12 cellular contexts compared by ENCODE assay signal in the genomic region with DNA sequence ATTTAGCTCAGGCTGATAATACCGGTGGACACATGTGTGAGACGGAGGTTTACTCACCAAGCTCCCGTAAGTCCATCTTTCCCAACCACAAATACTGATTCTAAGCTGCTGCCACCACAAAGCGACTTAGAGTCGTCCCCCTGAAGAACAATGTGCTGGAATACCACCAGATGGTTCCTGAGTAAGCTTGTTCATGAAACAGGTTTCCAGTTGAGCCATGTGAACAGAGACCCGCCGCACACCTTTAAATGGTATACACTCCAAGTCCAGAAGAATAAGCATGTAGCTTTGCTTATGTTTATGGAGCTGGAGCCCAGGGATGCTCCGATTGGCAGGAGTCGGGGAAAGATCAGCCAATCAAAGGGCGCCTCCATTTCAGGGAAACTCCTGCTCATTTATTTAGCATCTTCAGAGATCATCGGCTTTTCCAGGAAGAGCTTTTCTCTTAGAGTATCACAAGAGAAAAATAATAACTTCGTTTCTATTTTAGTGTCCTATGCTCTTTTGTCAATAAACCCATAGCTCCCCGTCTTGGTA.
DNase-seq lines count a peak whose midpoint lies in the region; ATAC-seq and TF ChIP-seq lines count a peak whose summit lies in the region.
"Had no signal": no experiment of that assay in that cellular context is flagged by ENCODE, and none has a peak within 500 bp of the region (broad histone marks: within the 10 kb centered on the region; RNA-seq: fewer than 3 reads in every experiment).

No MANE protein-coding gene starts in this region.

- no peak for TF ChIP-seq CTCF in colonic mucosa (IDR thresholded peaks at IDR 0.05)

- peaks cover 0 to 4% (median 0%) of the 10 kb centered on the region in 11 experiments; a peak in 1 of 22 replicates for H3K36me3 ChIP-seq in BLaER1 treated with 17β-estradiol and CSF1 and Interleukin-3, amounts not matched to agents 10 nM and 100 nM
- no peaks in the 10 kb centered on the region for H3K36me3 ChIP-seq in colonic mucosa
- H3K36me3 ChIP-seq: tibial nerve had no signal

- H3K4me3 ChIP-seq in BLaER1 treated with 17β-estradiol and CSF1 and Interleukin-3, amounts not matched to agents 10 nM and 100 nM, result no peak overlapping the region
- H3K4me3 ChIP-seq in colonic mucosa, result no peak overlapping the region
- H3K4me3 ChIP-seq: tibial nerve had no signal

- H3K27ac ChIP-seq in BLaER1 treated with 17β-estradiol and CSF1 and Interleukin-3, amounts not matched to agents 10 nM and 100 nM, result peak overlapping the region in 4 of 11 experiments; percentile 9 to 52 (median 39); a peak in 5 of 22 replicates
- no peak overlapping the region for H3K27ac ChIP-seq in colonic mucosa
- H3K27ac ChIP-seq: tibial nerve had no signal

- H3K9ac ChIP-seq in BLaER1 treated with 17β-estradiol and CSF1 and Interleukin-3, amounts not matched to agents 10 nM and 100 nM, result no peak overlapping the region
- H3K9ac ChIP-seq in colonic mucosa (ENCODE audit: low read depth in 2 of 2, low read length in 2 of 2), result no peak overlapping the region

- no peaks in the 10 kb centered on the region for H3K9me3 ChIP-seq in BLaER1 treated with 17β-estradiol and CSF1 and Interleukin-3, amounts not matched to agents 10 nM and 100 nM (replicated peaks in 1 of 11)
- no peaks in the 10 kb centered on the region for H3K9me3 ChIP-seq in colonic mucosa
- H3K9me3 ChIP-seq: tibial nerve had no signal

- intact Hi-C loops in colonic mucosa (cut with DNase I), result loop anchor here (5.0 to 10.0 kb wide), 2 partner anchors 196 to 501 kb away; no protein-coding TSS in a partner anchor

- DNase-seq in NCI-H1930 (lab: John Stamatoyannopoulos, UW), result peak; percentile 47 to 60
- DNase-seq in SHP77 treated with DMSO at 0.1 percent for 48 hours (lab: John Stamatoyannopoulos, UW), result peak; percentile 81
- peak; percentile 28 to 56 for DNase-seq in hippocampal formation (lab: John Stamatoyannopoulos, UW)
- DNase-seq in colonic mucosa, result no peak
- DNase-seq: activated T-cell treated with anti-CD3 and anti-CD28 coated beads, Interleukin-2, amount 50 U/mL, for 24 hours; right cardiac atrium had no signal

- no peaks in the 10 kb centered on the region for H3K27me3 ChIP-seq in BLaER1 treated with 17β-estradiol and CSF1 and Interleukin-3, amounts not matched to agents 10 nM and 100 nM
- no peaks in the 10 kb centered on the region for H3K27me3 ChIP-seq in colonic mucosa
- H3K27me3 ChIP-seq: tibial nerve had no signal

- peak overlapping the region in 8 of 11 experiments; percentile 62 to 87 (median 81); a peak in 15 of 22 replicates for H3K4me2 ChIP-seq in BLaER1 treated with 17β-estradiol and CSF1 and Interleukin-3, amounts not matched to agents 10 nM and 100 nM

- peaks cover 21 to 43% (median 28%) of the 10 kb centered on the region in 10 experiments for H3K4me1 ChIP-seq in BLaER1 treated with 17β-estradiol and CSF1 and Interleukin-3, amounts not matched to agents 10 nM and 100 nM
- H3K4me1 ChIP-seq in colonic mucosa, result no peaks in the 10 kb centered on the region

- H4K20me1 ChIP-seq in BLaER1 treated with 17β-estradiol and CSF1 and Interleukin-3, amounts not matched to agents 10 nM and 100 nM, result peaks cover 0 to 4% (median 0%) of the 10 kb centered on the region in 11 experiments; a peak in 2 of 22 replicates

- ATAC-seq in HG03457 (IDR thresholded peaks at IDR 0.05; ENCODE audit: unreplicated experiment), result no peak
- no peak for ATAC-seq in GM19455 (IDR thresholded peaks at IDR 0.05; ENCODE audit: unreplicated experiment)
- ATAC-seq in HG03095 (IDR thresholded peaks at IDR 0.05; ENCODE audit: unreplicated experiment), result no peak
- ATAC-seq: right cardiac atrium, Right ventricle myocardium inferior had no signal
